8 cellular contexts compared by ENCODE assay signal in the genomic region with DNA sequence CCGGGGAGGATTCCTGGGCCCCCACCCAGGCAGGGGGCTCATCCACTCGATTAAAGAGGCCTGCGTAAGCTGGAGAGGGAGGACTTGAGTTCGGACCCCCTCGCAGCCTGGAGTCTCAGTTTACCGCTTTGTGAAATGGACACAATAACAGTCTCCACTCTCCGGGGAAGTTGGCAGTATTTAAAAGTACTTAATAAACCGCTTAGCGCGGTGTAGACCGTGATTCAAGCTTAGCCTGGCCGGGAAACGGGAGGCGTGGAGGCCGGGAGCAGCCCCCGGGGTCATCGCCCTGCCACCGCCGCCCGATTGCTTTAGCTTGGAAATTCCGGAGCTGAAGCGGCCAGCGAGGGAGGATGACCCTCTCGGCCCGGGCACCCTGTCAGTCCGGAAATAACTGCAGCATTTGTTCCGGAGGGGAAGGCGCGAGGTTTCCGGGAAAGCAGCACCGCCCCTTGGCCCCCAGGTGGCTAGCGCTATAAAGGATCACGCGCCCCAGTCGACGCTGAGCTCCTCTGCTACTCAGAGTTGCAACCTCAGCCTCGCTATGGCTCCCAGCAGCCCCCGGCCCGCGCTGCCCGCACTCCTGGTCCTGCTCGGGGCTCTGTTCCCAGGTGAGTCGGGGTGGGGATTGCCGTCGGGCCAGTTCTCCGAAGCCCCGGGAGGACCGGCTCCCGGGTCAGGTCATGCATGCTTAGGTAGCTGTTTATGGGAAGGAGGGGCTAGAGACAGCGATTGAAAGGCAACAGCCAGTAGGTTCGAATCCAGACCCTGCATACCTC. TPM values are rescaled to one million over a fixed set of nuclear protein-coding genes. Genes with fewer than 3 reads are reported as not detected.
DNase-seq lines count a peak whose midpoint lies in the region; ATAC-seq and TF ChIP-seq lines count a peak whose summit lies in the region.

A gene with protein sequence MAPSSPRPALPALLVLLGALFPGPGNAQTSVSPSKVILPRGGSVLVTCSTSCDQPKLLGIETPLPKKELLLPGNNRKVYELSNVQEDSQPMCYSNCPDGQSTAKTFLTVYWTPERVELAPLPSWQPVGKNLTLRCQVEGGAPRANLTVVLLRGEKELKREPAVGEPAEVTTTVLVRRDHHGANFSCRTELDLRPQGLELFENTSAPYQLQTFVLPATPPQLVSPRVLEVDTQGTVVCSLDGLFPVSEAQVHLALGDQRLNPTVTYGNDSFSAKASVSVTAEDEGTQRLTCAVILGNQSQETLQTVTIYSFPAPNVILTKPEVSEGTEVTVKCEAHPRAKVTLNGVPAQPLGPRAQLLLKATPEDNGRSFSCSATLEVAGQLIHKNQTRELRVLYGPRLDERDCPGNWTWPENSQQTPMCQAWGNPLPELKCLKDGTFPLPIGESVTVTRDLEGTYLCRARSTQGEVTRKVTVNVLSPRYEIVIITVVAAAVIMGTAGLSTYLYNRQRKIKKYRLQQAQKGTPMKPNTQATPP (plus strand): TSS at position 505 of the 779 bp plus-strand sequence. CDS start 40 bp downstream, at position 545.

- H3K4me3 ChIP-seq in esophagus squamous epithelium (peak within 1 kb of the TSS; percentile 27 to 67 (median 48)), testis (peak within 1 kb of the TSS; percentile 49 to 60)

- DNase-seq in OCI-M1 (lab: John Stamatoyannopoulos, UW) (peak; percentile 97), activated T-cell treated with anti-CD3 and anti-CD28 coated beads for 4 hours (peak; percentile 64), esophagus squamous epithelium (lab: John Stamatoyannopoulos, UW) (no peak), testis (peak; percentile 78), amniotic stem cell (lab: John Stamatoyannopoulos, UW) (no peak)
- DNase-seq in natural killer cell treated with Interleukin-12 subunit alpha and Interleukin-12 subunit beta and Interleukin-15 and Interleukin-18, amount 100 ng/mL, for 72 hours (ENCODE audit: low spot score) = peak; percentile 98

- H3K27me3 ChIP-seq in esophagus squamous epithelium (peaks cover 0 to 18% (median 0%) of the 10 kb centered on the region in 4 donors), testis (no peaks in the 10 kb centered on the region)

- H3K9me3 ChIP-seq in esophagus squamous epithelium (no peaks in the 10 kb centered on the region), testis (no peaks in the 10 kb centered on the region)

- 0 to 5% methylated on average over 5 to 16 of the region's 51 CpGs for WGBS in esophagus squamous epithelium, 2 donors
- 4 to 5% methylated on average over 24 to 51 of the region's 51 CpGs for WGBS in testis, 2 donors

- TF ChIP-seq POLR2A in GM15510 (IDR thresholded peaks at IDR 0.05; ENCODE audit: borderline replicate concordance, extremely low read depth, insufficient read length) (peak; percentile 99), esophagus squamous epithelium (IDR thresholded peaks at IDR 0.05) (peak in 2 of 4 donors; percentile 75 to 85), testis (IDR thresholded peaks at IDR 0.05) (no peak)

- peaks cover 24 to 29% of the 10 kb centered on the region in 2 donors for H3K4me1 Mint-ChIP-seq in natural killer cell treated with Interleukin-12 subunit alpha and Interleukin-12 subunit beta and Interleukin-15 and Interleukin-18, amount 100 ng/mL, for 72 hours (ENCODE audit: low read depth in 2 of 2)

- H3K9me3 Mint-ChIP-seq in natural killer cell treated with Interleukin-12 subunit alpha and Interleukin-12 subunit beta and Interleukin-15 and Interleukin-18, amount 100 ng/mL, for 72 hours = no peaks in the 10 kb centered on the region

- H3K4me1 ChIP-seq in esophagus squamous epithelium (peaks cover 21 to 67% (median 21%) of the 10 kb centered on the region in 3 donors), testis (peaks cover 13% of the 10 kb centered on the region)

- peak within 1 kb of the TSS; percentile 71 for H3K4me3 Mint-ChIP-seq in natural killer cell treated with Interleukin-12 subunit alpha and Interleukin-12 subunit beta and Interleukin-15 and Interleukin-18, amount 100 ng/mL, for 72 hours

- H3K27ac Mint-ChIP-seq in natural killer cell treated with Interleukin-12 subunit alpha and Interleukin-12 subunit beta and Interleukin-15 and Interleukin-18, amount 100 ng/mL, for 72 hours = peak within 1 kb of the TSS; percentile 96 to 98

- no peaks in the 10 kb centered on the region for H3K27me3 Mint-ChIP-seq in natural killer cell treated with Interleukin-12 subunit alpha and Interleukin-12 subunit beta and Interleukin-15 and Interleukin-18, amount 100 ng/mL, for 72 hours

- H3K36me3 ChIP-seq in esophagus squamous epithelium (peaks cover 0 to 12% (median 0%) of the 10 kb centered on the region in 3 donors), testis (ENCODE audit: low read depth, missing control alignments) (no peaks in the 10 kb centered on the region)

- peaks cover 13% of the 10 kb centered on the region for H3K36me3 Mint-ChIP-seq in natural killer cell treated with Interleukin-12 subunit alpha and Interleukin-12 subunit beta and Interleukin-15 and Interleukin-18, amount 100 ng/mL, for 72 hours

- H3K27ac ChIP-seq in esophagus squamous epithelium (peak within 1 kb of the TSS; percentile 76 to 93 (median 84)), testis (peak within 1 kb of the TSS; percentile 76 to 77)

- ATAC-seq in HG02763 (IDR thresholded peaks at IDR 0.05; ENCODE audit: unreplicated experiment) = peak; percentile 53
- peak; percentile 77 to 85 for ATAC-seq in natural killer cell treated with Interleukin-12 subunit alpha and Interleukin-12 subunit beta and Interleukin-15 and Interleukin-18, amount 100 ng/mL, for 72 hours

- TF ChIP-seq CTCF in esophagus squamous epithelium (IDR thresholded peaks at IDR 0.05) = peak in 4 of 6 experiments; percentile 22 to 39 (median 25)
- no peak for TF ChIP-seq CTCF in testis (IDR thresholded peaks at IDR 0.05)

- intact Hi-C loops in esophagus squamous epithelium (cut with DNase I) = no loop called here
- intact Hi-C loops in testis (cut with DNase I; ENCODE audit: low total_unique reads) = loop anchor here (5.0 kb wide), 1 partner anchor 46 kb away; the partner anchor contains the start of gene FDX2

RNA-seq across cellular contexts. Expression of the gene that starts here (rescaled TPM):
- 10 to 100 TPM in 1 of 4 donors, 1 to 10 TPM in 3; 5.4 to 26.4 (median 7.7) TPM for total RNA-seq in esophagus squamous epithelium
- 100 to 1,000 TPM; 106 to 264 TPM for total RNA-seq in natural killer cell treated with Interleukin-12 subunit alpha and Interleukin-12 subunit beta and Interleukin-15 and Interleukin-18, amount 100 ng/mL, for 72 hours
- 10 to 100 TPM; 10.1 to 18.0 TPM for total RNA-seq in testis
- 14.3 TPM for polyA plus RNA-seq in testis (ENCODE audit: insufficient read depth, low read depth, low replicate concordance)

Comparison
In these comparisons a context has a peak if more than half of its experiments do, and no peak if none do; other contexts are left out.
1. DNase-seq: peak in OCI-M1 (single experiment), activated T-cell treated with anti-CD3 and anti-CD28 coated beads for 4 hours (single experiment), natural killer cell treated with Interleukin-12 subunit alpha and Interleukin-12 subunit beta and Interleukin-15 and Interleukin-18, amount 100 ng/mL, for 72 hours (single experiment) and testis (single experiment); none in esophagus squamous epithelium (single experiment) and amniotic stem cell (single experiment).
2. CTCF ChIP-seq: peak in esophagus squamous epithelium (4 of 6); none in testis (0 of 3).